Comparison of ENCODE assay signal across 1 cellular context in genomic region chr18:9380101-9380500, GRCh38.
TF ChIP-seq lines count a peak whose summit lies in the region.

No MANE protein-coding gene starts in this region.

TF ChIP-seq in H1, 55 proteins besides CTCF, POLR2A, EP300 and RAD21:
- TF ChIP-seq SIRT6 (IDR thresholded peaks at IDR 0.05; ENCODE audit: low read length): no peak
- TF ChIP-seq JUN (IDR thresholded peaks at IDR 0.05; ENCODE audit: low read depth, low read length): no peak
- TF ChIP-seq CREB1 (IDR thresholded peaks at IDR 0.05): no peak
- TF ChIP-seq CHD2 (IDR thresholded peaks at IDR 0.05; ENCODE audit: low read length): no peak
- no peak for TF ChIP-seq ASH2L (IDR thresholded peaks at IDR 0.05; ENCODE audit: low read length)
- no peak for TF ChIP-seq BACH1 (IDR thresholded peaks at IDR 0.05; ENCODE audit: low read length)
- no peak for TF ChIP-seq JUND (IDR thresholded peaks at IDR 0.05; ENCODE audit: low read length)
- TF ChIP-seq CBX5 (IDR thresholded peaks at IDR 0.05; ENCODE audit: low read depth, low read length): no peak
- TF ChIP-seq POU5F1 (IDR thresholded peaks at IDR 0.05; ENCODE audit: low read depth, low read length): no peak
- TF ChIP-seq CBX8 (IDR thresholded peaks at IDR 0.05; ENCODE audit: borderline replicate concordance, low read depth, low read length): no peak
